ENCODE assay signal across 18 cellular contexts in genomic region chr12:50750366-50750765, GRCh38. TPM values are rescaled to one million over a fixed set of nuclear protein-coding genes. Genes with fewer than 3 reads are reported as not detected.
DNase-seq lines count a peak whose midpoint lies in the region; ATAC-seq and TF ChIP-seq lines count a peak whose summit lies in the region.
"Had no signal": no experiment of that assay in that cellular context is flagged by ENCODE, and none has a peak within 500 bp of the region (broad histone marks: within the 10 kb centered on the region; RNA-seq: fewer than 3 reads in every experiment).

No MANE protein-coding gene starts in this region.

- DNase-seq in cardiac muscle cell (ENCODE audit: low read depth in 1 of 2, low spot score in 1 of 2) (no peak), Right ventricle myocardium inferior (ENCODE audit: missing footprints) (no peak), trophoblast cell (peak; percentile 74 to 90), GM10266 (ENCODE audit: extremely low spot score) (no peak)
- DNase-seq: AML-193; CD4-positive, CD25-positive, alpha-beta regulatory T cell; HFFc6; KG1; NCI-H1092; NCI-H226; NCI-H526; NK-92 treated with Interleukin-12 subunit alpha and Interleukin-12 subunit beta, amount 100 ng/mL, for 24 hours; OCI-M1; RPMI8226 had no signal

- H3K4ac ChIP-seq in trophoblast cell (ENCODE audit: low read depth, low read length), result no peak overlapping the region

- H2AFZ ChIP-seq in trophoblast cell (ENCODE audit: insufficient read depth, low read length, poor library complexity), result no peak overlapping the region
- H2AFZ ChIP-seq: GM23338 had no signal

- no peak overlapping the region for H2BK12ac ChIP-seq in trophoblast cell (ENCODE audit: low read length)

- H3K9me3 ChIP-seq in cardiac muscle cell (ENCODE audit: low read depth) (no peaks in the 10 kb centered on the region), trophoblast cell (ENCODE audit: insufficient read depth, low read depth, low read length) (no peaks in the 10 kb centered on the region)

- no peak for ATAC-seq in Right ventricle myocardium inferior
- peak; percentile 7 for ATAC-seq in esophagus mucosa
- no peak for ATAC-seq in HG03135 (IDR thresholded peaks at IDR 0.05; ENCODE audit: unreplicated experiment)
- no peak for ATAC-seq in GM18867 (IDR thresholded peaks at IDR 0.05; ENCODE audit: unreplicated experiment)

- no CpG with 5 or more reads among the region's 4 CpGs for WGBS in trophoblast cell (ENCODE audit: extremely low coverage, insufficient coverage, insufficient read length)

- H3K23ac ChIP-seq in trophoblast cell (ENCODE audit: low read length), result no peak overlapping the region

- no peak for TF ChIP-seq CTCF in cardiac muscle cell (IDR thresholded peaks at IDR 0.05; ENCODE audit: low read depth, low read length)
- no peak for TF ChIP-seq CTCF in GM10266 (IDR thresholded peaks at IDR 0.05; ENCODE audit: control insufficient read depth, insufficient read depth, low read depth, missing control alignments)

- peak overlapping the region; percentile 13 for H4K91ac ChIP-seq in trophoblast cell (ENCODE audit: low read depth, low read length)

- H2BK5ac ChIP-seq in trophoblast cell (ENCODE audit: low read depth, low read length, poor library complexity), result peak overlapping the region; percentile 58

- H3K4me2 ChIP-seq in trophoblast cell (ENCODE audit: low read length), result no peak overlapping the region
- H3K4me2 ChIP-seq: GM23338 had no signal

- intact Hi-C loops in Right ventricle myocardium inferior (cut with DNase I), result no loop called here

- peaks cover 17% of the 10 kb centered on the region for H3K79me1 ChIP-seq in trophoblast cell (ENCODE audit: low read length)

- H3K4me1 ChIP-seq in cardiac muscle cell (ENCODE audit: low read depth) (peaks cover 33% of the 10 kb centered on the region), trophoblast cell (ENCODE audit: control insufficient read depth in 1 of 2, insufficient read depth in 2 of 2, low read length in 2 of 2) (peaks cover 4 to 12% of the 10 kb centered on the region in 2 experiments)

- peak overlapping the region; percentile 78 for H3K27ac ChIP-seq in cardiac muscle cell
- peak overlapping the region; percentile 91 for H3K27ac ChIP-seq in trophoblast cell (ENCODE audit: low read depth, low read length)

- peak overlapping the region; percentile 20 for H2BK120ac ChIP-seq in trophoblast cell (ENCODE audit: insufficient read depth, low read length, poor library complexity)

- H3K36me3 ChIP-seq in cardiac muscle cell, result peaks cover 15% of the 10 kb centered on the region
- H3K36me3 ChIP-seq in trophoblast cell (ENCODE audit: control insufficient read depth in 1 of 2, insufficient read depth in 2 of 2, low read length in 2 of 2), result peaks cover 4 to 11% of the 10 kb centered on the region in 2 experiments

- H3K27me3 ChIP-seq in cardiac muscle cell (no peaks in the 10 kb centered on the region), trophoblast cell (ENCODE audit: insufficient read depth, low read length) (no peaks in the 10 kb centered on the region)

- H3K9ac ChIP-seq in trophoblast cell (ENCODE audit: low read length), result no peak overlapping the region

- peak overlapping the region; percentile 23 for H4K8ac ChIP-seq in trophoblast cell (ENCODE audit: low read depth, low read length)

- H3K14ac ChIP-seq in trophoblast cell (ENCODE audit: low read length), result no peak overlapping the region

- H3K4me3 ChIP-seq in cardiac muscle cell, result no peak overlapping the region
- no peak overlapping the region for H3K4me3 ChIP-seq in trophoblast cell (ENCODE audit: low read depth, low read length)
- H3K4me3 ChIP-seq: GM23338 had no signal

- no peaks in the 10 kb centered on the region for H3K79me2 ChIP-seq in trophoblast cell (ENCODE audit: control insufficient read depth, insufficient read depth, low read length, poor library complexity)

- H3K18ac ChIP-seq in trophoblast cell (ENCODE audit: low read length), result no peak overlapping the region

- H2AK5ac ChIP-seq in trophoblast cell (ENCODE audit: low read length), result no peak overlapping the region

- no peak overlapping the region for H4K12ac ChIP-seq in trophoblast cell (ENCODE audit: low read depth, low read length)

RNA-seq across cellular contexts. Expression of gene ATF1, which starts 13.5 kb away (rescaled TPM):
- 14.4 and 21.2 TPM in 2 replicates for total RNA-seq in cardiac muscle cell
- 26.4 and 34.4 TPM in 2 replicates for polyA plus RNA-seq in cardiac muscle cell
- 29.2 TPM for total RNA-seq in Right ventricle myocardium inferior
- total RNA-seq in esophagus mucosa, result 22.3 TPM
- 34.6 and 36.5 TPM in 2 replicates for polyA plus RNA-seq in trophoblast cell (2013)

Comparison
In these comparisons a context has a peak if more than half of its experiments do, and no peak if none do; other contexts are left out.
1. DNase-seq: peak in trophoblast cell (2 of 2); none in cardiac muscle cell (0 of 2), Right ventricle myocardium inferior (single experiment) and GM10266 (single experiment).